ENCODE assay signal across 9 cellular contexts in genomic region chr3:43759297-43759782, GRCh38.
DNase-seq lines count a peak whose midpoint lies in the region; ATAC-seq and TF ChIP-seq lines count a peak whose summit lies in the region.
"Had no signal": no experiment of that assay in that cellular context is flagged by ENCODE, and none has a peak within 500 bp of the region (broad histone marks: within the 10 kb centered on the region; RNA-seq: fewer than 3 reads in every experiment).

No MANE protein-coding gene starts in this region.

- H3K4me2 ChIP-seq in IMR-90 (ENCODE audit: low read depth, low read length) (no peak overlapping the region), mammary epithelial cell (ENCODE audit: insufficient read depth, low read depth, low read length) (peak overlapping the region; percentile 16), mesendoderm (ENCODE audit: low read length) (no peak overlapping the region), MM.1S (ENCODE audit: low read depth, low read length) (no peak overlapping the region)

- H3K14ac ChIP-seq in IMR-90 (replicated peaks; ENCODE audit: low read depth, low read length), result peak overlapping the region; percentile 86

- peak overlapping the region; percentile 80 for H2AFZ ChIP-seq in IMR-90 (replicated peaks; ENCODE audit: low read length, poor library complexity)
- H2AFZ ChIP-seq in mammary epithelial cell (ENCODE audit: low read depth, low read length), result peak overlapping the region; percentile 69
- no peak overlapping the region for H2AFZ ChIP-seq in MM.1S (ENCODE audit: low read length)

- H2AK9ac ChIP-seq in IMR-90 (replicated peaks; ENCODE audit: low read depth, low read length, poor library complexity), result peak overlapping the region; percentile 70

- dilution Hi-C loops in IMR-90 (cut with HindIII; ENCODE audit: low sequenced_read_pairs, unreplicated experiment), result no loop called here
- dilution Hi-C loops in mammary epithelial cell (cut with HindIII; ENCODE audit: low sequenced_read_pairs), result no loop called here

- peak; percentile 85 for ATAC-seq in IMR-90 (ENCODE audit: low read depth)
- no peak for ATAC-seq in aorta (ENCODE audit: low FRiP score)
- no peak for ATAC-seq in GM18511 (IDR thresholded peaks at IDR 0.05; ENCODE audit: unreplicated experiment)

- H3K9me3 ChIP-seq in Caco-2 (no peaks in the 10 kb centered on the region), IMR-90 (ENCODE audit: control insufficient read depth, insufficient read depth, low read length) (no peaks in the 10 kb centered on the region), mammary epithelial cell (replicated peaks; ENCODE audit: insufficient read depth, low read length) (no peaks in the 10 kb centered on the region), aorta (ENCODE audit: control insufficient read depth, low read length) (no peaks in the 10 kb centered on the region), MM.1S (replicated peaks; ENCODE audit: insufficient read depth, low read length) (no peaks in the 10 kb centered on the region)

- no CpG with 5 or more reads among the region's 6 CpGs for WGBS in IMR-90 (ENCODE audit: extremely low coverage in 2 of 2, insufficient read length in 1 of 2), 2 experiments
- 12% methylated on average over 5 of the region's 6 CpGs for WGBS in mammary epithelial cell (ENCODE audit: low coverage, missing lambda C conversion rate)
- WGBS in mesendoderm (ENCODE audit: extremely low coverage, insufficient coverage, low lambda C conversion rate), result no CpG with 5 or more reads among the region's 6 CpGs
- WGBS in aorta, 2 donors, result 46 to 48% methylated on average over 6 of the region's 6 CpGs

- H3K27me3 ChIP-seq in Caco-2 (replicated peaks; ENCODE audit: control insufficient read depth, insufficient read depth, low read length) (no peaks in the 10 kb centered on the region), IMR-90 (ENCODE audit: control insufficient read depth, insufficient read depth, low read length) (no peaks in the 10 kb centered on the region), mammary epithelial cell (ENCODE audit: insufficient read depth, low read length) (no peaks in the 10 kb centered on the region), mesendoderm (ENCODE audit: insufficient read depth, low read length, poor library complexity) (no peaks in the 10 kb centered on the region), aorta (ENCODE audit: control insufficient read depth in 1 of 2, insufficient read depth in 2 of 2, low read length in 1 of 2) (no peaks in the 10 kb centered on the region), MM.1S (replicated peaks; ENCODE audit: insufficient read depth, low read length) (no peaks in the 10 kb centered on the region)

- H2BK5ac ChIP-seq in IMR-90 (ENCODE audit: low read depth, low read length, poor library complexity, severe bottlenecking) (peak overlapping the region; percentile 85), mesendoderm (ENCODE audit: low read length) (no peak overlapping the region)

- H3K56ac ChIP-seq in IMR-90 (ENCODE audit: extremely low read depth, insufficient read depth, low read length), result peak overlapping the region; percentile 30; the same call in 1 of the 2 replicates
- peak overlapping the region; percentile 38 for H3K56ac ChIP-seq in mesendoderm (ENCODE audit: low read length)

- peak overlapping the region; percentile 64 for H3K4me3 Mint-ChIP-seq in Caco-2 (ENCODE audit: unreplicated experiment)

- H3K9ac ChIP-seq in IMR-90 (ENCODE audit: low read depth, low read length), result peak overlapping the region; percentile 34; the same call in 1 of the 2 replicates
- no peak overlapping the region for H3K9ac ChIP-seq in mammary epithelial cell (ENCODE audit: insufficient read depth, low read length)
- H3K9ac ChIP-seq in mesendoderm (ENCODE audit: low read length), result no peak overlapping the region
- H3K9ac ChIP-seq in MM.1S (ENCODE audit: low read length), result no peak overlapping the region

- CTCF ChIA-PET in Caco-2 (lab: Charles Lee), result interaction anchor here (0.6 to 1.8 kb wide), 2 partner anchors 10 to 194 kb away, joined by 6 to 7 read pairs; no protein-coding TSS in a partner anchor
- CTCF ChIA-PET in IMR-90 (lab: Yijun Ruan, JAX), result interaction anchor here (0.6 to 2.0 kb wide), 2 partner anchors 9 to 10 kb away, joined by 4 to 8 read pairs; no protein-coding TSS in a partner anchor
- CTCF ChIA-PET in mammary epithelial cell (lab: Charles Lee; ENCODE audit: low non-redundant PET), result interaction anchor here (0.6 kb wide), 1 partner anchor 199 kb away, joined by 3 read pairs; no protein-coding TSS in a partner anchor

- peaks cover 8% of the 10 kb centered on the region for H3K9me3 Mint-ChIP-seq in Caco-2 (ENCODE audit: unreplicated experiment)

- no peak overlapping the region for H3K4me3 ChIP-seq in Caco-2 (ENCODE audit: low read depth, low read length)
- H3K4me3 ChIP-seq in IMR-90 (ENCODE audit: insufficient read depth, low read depth, low read length), result no peak overlapping the region
- no peak overlapping the region for H3K4me3 ChIP-seq in mammary epithelial cell (replicated peaks in 1 of 3; ENCODE audit: insufficient read depth in 1 of 3, low read depth in 2 of 3, low read length in 3 of 3)
- H3K4me3 ChIP-seq in mesendoderm (ENCODE audit: low read length), result no peak overlapping the region
- no peak overlapping the region for H3K4me3 ChIP-seq in aorta (ENCODE audit: low read length in 2 of 2)
- no peak overlapping the region for H3K4me3 ChIP-seq in MM.1S (ENCODE audit: low read length)

- POLR2A ChIA-PET in Caco-2 (lab: Charles Lee), result interaction anchor here (0.5 kb wide), 1 partner anchor 60 kb away, joined by 3 read pairs; no protein-coding TSS in a partner anchor
- POLR2A ChIA-PET in IMR-90 (lab: Charles Lee; ENCODE audit: unreplicated experiment), result no interaction called here

- peak overlapping the region; percentile 96 for H4K91ac ChIP-seq in IMR-90 (ENCODE audit: insufficient read depth, low read depth, low read length)

- peak overlapping the region; percentile 71 for H3K27ac ChIP-seq in IMR-90 (ENCODE audit: insufficient read depth, low read length)
- no peak overlapping the region for H3K27ac ChIP-seq in mammary epithelial cell (ENCODE audit: insufficient read depth, low read depth, low read length)
- H3K27ac ChIP-seq in mesendoderm (ENCODE audit: low read depth, low read length), result no peak overlapping the region
- H3K27ac ChIP-seq in aorta (ENCODE audit: low read depth in 1 of 2, low read length in 2 of 2), result no peak overlapping the region
- H3K27ac ChIP-seq in MM.1S (ENCODE audit: low read length), result no peak overlapping the region

- no peaks in the 10 kb centered on the region for H3K36me3 ChIP-seq in Caco-2 (ENCODE audit: control insufficient read depth, insufficient read depth, low read length)
- no peaks in the 10 kb centered on the region for H3K36me3 ChIP-seq in IMR-90 (ENCODE audit: control insufficient read depth, insufficient read depth, low read length)
- no peaks in the 10 kb centered on the region for H3K36me3 ChIP-seq in mammary epithelial cell (ENCODE audit: insufficient read depth, low read length)
- H3K36me3 ChIP-seq in mesendoderm (ENCODE audit: control insufficient read depth, insufficient read depth, low read length), result no peaks in the 10 kb centered on the region
- H3K36me3 ChIP-seq in aorta (ENCODE audit: control insufficient read depth in 1 of 2, insufficient read depth in 2 of 2, low read length in 1 of 2), result no peaks in the 10 kb centered on the region
- no peaks in the 10 kb centered on the region for H3K36me3 ChIP-seq in MM.1S (replicated peaks; ENCODE audit: insufficient read depth, low read length)

- H3K79me2 ChIP-seq in mammary epithelial cell (ENCODE audit: insufficient read depth, low read length) (no peaks in the 10 kb centered on the region), mesendoderm (ENCODE audit: control insufficient read depth, insufficient read depth, low read length) (no peaks in the 10 kb centered on the region), MM.1S (ENCODE audit: low read length) (no peaks in the 10 kb centered on the region)

- H2BK15ac ChIP-seq in IMR-90 (ENCODE audit: low read depth, low read length), result peak overlapping the region; percentile 55; the same call in 2 of the 3 replicates
- H2BK15ac ChIP-seq in mesendoderm (replicated peaks; ENCODE audit: low read depth), result no peak overlapping the region

- H3K27ac Mint-ChIP-seq in Caco-2 (ENCODE audit: unreplicated experiment), result peak overlapping the region; percentile 89

- H4K8ac ChIP-seq in IMR-90 (ENCODE audit: low read depth in 2 of 2, low read length in 2 of 2) (peak overlapping the region; percentile 85 to 91), mesendoderm (ENCODE audit: low read depth, low read length) (no peak overlapping the region)

- H3K4ac ChIP-seq in IMR-90 (ENCODE audit: low read depth, low read length), result peak overlapping the region; percentile 80
- no peak overlapping the region for H3K4ac ChIP-seq in mesendoderm (ENCODE audit: low read depth, low read length)

- TF ChIP-seq POLR2A in IMR-90 (IDR thresholded peaks at IDR 0.05; ENCODE audit: low read depth, low read length), result no peak

- BruUV-seq in Caco-2 (replicated peaks; lab: Mats Ljungman, UMichigan), result no TSS peak
- BruUV-seq in IMR-90 (replicated peaks; lab: Mats Ljungman, UMichigan), result no TSS peak
- BruUV-seq in mammary epithelial cell (replicated peaks; lab: Mats Ljungman, UMichigan), result no TSS peak

- peaks cover 19% of the 10 kb centered on the region for H3K9me1 ChIP-seq in IMR-90 (ENCODE audit: insufficient read depth, low read length)

- peak overlapping the region; percentile 85 for H4K5ac ChIP-seq in IMR-90 (ENCODE audit: low read depth, low read length)
- H4K5ac ChIP-seq in mesendoderm (ENCODE audit: low read length), result no peak overlapping the region

- H2BK20ac ChIP-seq in IMR-90 (ENCODE audit: low read depth, low read length), result peak overlapping the region; percentile 86

- H2AK5ac ChIP-seq in IMR-90 (ENCODE audit: low read depth, low read length) (peak overlapping the region; percentile 95), mesendoderm (ENCODE audit: low read length) (no peak overlapping the region)

- peaks cover 33% of the 10 kb centered on the region for H3K4me1 ChIP-seq in Caco-2
- H3K4me1 ChIP-seq in IMR-90 (ENCODE audit: control insufficient read depth, insufficient read depth, low read length), result peaks cover 30% of the 10 kb centered on the region
- H3K4me1 ChIP-seq in mammary epithelial cell (ENCODE audit: insufficient read depth, low read length), result peaks cover 26% of the 10 kb centered on the region
- H3K4me1 ChIP-seq in mesendoderm (ENCODE audit: control insufficient read depth, low read depth, low read length), result peaks cover under 1% of the 10 kb centered on the region
- no peaks in the 10 kb centered on the region for H3K4me1 ChIP-seq in aorta (ENCODE audit: control insufficient read depth in 1 of 2, insufficient read depth in 2 of 2, low read length in 2 of 2)
- H3K4me1 ChIP-seq in MM.1S (ENCODE audit: low read length), result no peaks in the 10 kb centered on the region

- no peaks in the 10 kb centered on the region for H3F3A ChIP-seq in MM.1S (ENCODE audit: insufficient read depth, low read length)

- peak overlapping the region; percentile 63; the same call in 1 of the 2 replicates for H3K23ac ChIP-seq in IMR-90 (ENCODE audit: low read depth, low read length)
- no peak overlapping the region for H3K23ac ChIP-seq in mesendoderm (ENCODE audit: low read length)

- H3K9me2 ChIP-seq in MM.1S (replicated peaks; ENCODE audit: insufficient read depth, low read length), result no peaks in the 10 kb centered on the region

- in situ Hi-C loops in IMR-90 (cut with MboI; ENCODE audit: low sequenced_read_pairs) (no loop called here), mammary epithelial cell (cut with MboI; ENCODE audit: low sequenced_read_pairs in 2 of 2) (no loop called here)

- H3K4me1 Mint-ChIP-seq in Caco-2 (ENCODE audit: low read depth, unreplicated experiment), result peaks cover 31% of the 10 kb centered on the region

- DNase-seq in Caco-2 (peak; percentile 64 to 80), IMR-90 (peak; percentile 87), mammary epithelial cell (peak; percentile 67), mesendoderm (peak; percentile 81), aorta (no peak), MM.1S (no peak)
- no peak for DNase-seq in stimulated activated CD4-positive, alpha-beta T cell treated with anti-CD3 and anti-CD28 coated beads, Interleukin-4, amount 100 ng/mL, for 24 hours
- DNase-seq: activated CD4-positive, alpha-beta T cell treated with anti-CD3 and anti-CD28 coated beads, Interleukin-2, amount 50 U/mL, for 4 hours had no signal

- TF ChIP-seq RAD21 in IMR-90 (IDR thresholded peaks at IDR 0.05; ENCODE audit: low read length), result peak; percentile 39

- TF ChIP-seq CTCF in Caco-2 (IDR thresholded peaks at IDR 0.05; ENCODE audit: insufficient read depth in 1 of 2, low read depth in 1 of 2, low read length in 1 of 2, severe bottlenecking in 1 of 2, unreplicated experiment in 1 of 2) (peak in 1 of 2 experiments; percentile 27), IMR-90 (conservative IDR thresholded peaks at IDR 0.05; ENCODE audit: low read depth, low read length) (peak; percentile 43), mammary epithelial cell (conservative IDR thresholded peaks at IDR 0.05 in 1 of 2, IDR thresholded peaks at IDR 0.05 in 1 of 2; ENCODE audit: extremely low read depth in 1 of 2, insufficient read depth in 1 of 2, low read depth in 1 of 2, low read length in 2 of 2) (peak; percentile 26 to 44), MM.1S (IDR thresholded peaks at IDR 0.05; ENCODE audit: low read length) (no peak)

- peak overlapping the region; percentile 94 for H2BK120ac ChIP-seq in IMR-90 (ENCODE audit: low read depth, low read length)
- H2BK120ac ChIP-seq in mesendoderm (ENCODE audit: low read depth, low read length), result no peak overlapping the region

- H3K79me1 ChIP-seq in IMR-90 (ENCODE audit: low read depth in 1 of 2, low read length in 2 of 2), result 0 out of 4 replicates have a peak, but pooled peaks cover 0 to 2% of the 10 kb centered on the region in 2 experiments
- no peaks in the 10 kb centered on the region for H3K79me1 ChIP-seq in mesendoderm (ENCODE audit: low read length)

- H4K20me1 ChIP-seq in IMR-90 (ENCODE audit: insufficient read depth, low read length), result no peaks in the 10 kb centered on the region
- H4K20me1 ChIP-seq in mammary epithelial cell (ENCODE audit: insufficient read depth, low read length), result no peaks in the 10 kb centered on the region
- no peaks in the 10 kb centered on the region for H4K20me1 ChIP-seq in MM.1S (ENCODE audit: insufficient read depth, low read length)

- H3K18ac ChIP-seq in IMR-90 (ENCODE audit: low read depth, low read length) (peak overlapping the region; percentile 15), mesendoderm (ENCODE audit: low read length) (no peak overlapping the region)

- H3K27me3 Mint-ChIP-seq in Caco-2 (ENCODE audit: insufficient read depth, unreplicated experiment), result no peaks in the 10 kb centered on the region

- no peaks in the 10 kb centered on the region for H3K36me3 Mint-ChIP-seq in Caco-2 (ENCODE audit: insufficient read depth, unreplicated experiment)

- intact Hi-C loops in Caco-2 (cut with micrococcal nuclease; ENCODE audit: unreplicated experiment), result loop anchor here (1.0 to 10.0 kb wide), 3 partner anchors 68 to 217 kb away; partner anchors contain the start of gene ANO10
- intact Hi-C loops in IMR-90 (cut with micrococcal nuclease), result loop anchor here (10.0 kb wide), 1 partner anchor 135 kb away; the partner anchor contains the start of gene ANO10
- intact Hi-C loops in mammary epithelial cell (cut with micrococcal nuclease), result loop anchor here (1.0 to 5.0 kb wide), 2 partner anchors 137 to 215 kb away; partner anchors contain the start of gene ANO10
- intact Hi-C loops in aorta (cut with DNase I), result loop anchor here in 1 of 2 donors (5.0 kb wide), 1 partner anchor 67 kb away; the partner anchor contains the start of gene ABHD5

Comparison
In these comparisons a context has a peak if more than half of its experiments do, and no peak if none do; other contexts are left out.
1. DNase-seq: peak in Caco-2 (2 of 2), IMR-90 (single experiment), mammary epithelial cell (single experiment) and mesendoderm (single experiment); none in aorta (0 of 2), MM.1S (single experiment) and stimulated activated CD4-positive, alpha-beta T cell treated with anti-CD3 and anti-CD28 coated beads, Interleukin-4, amount 100 ng/mL, for 24 hours (single experiment).